In the genomic region with DNA sequence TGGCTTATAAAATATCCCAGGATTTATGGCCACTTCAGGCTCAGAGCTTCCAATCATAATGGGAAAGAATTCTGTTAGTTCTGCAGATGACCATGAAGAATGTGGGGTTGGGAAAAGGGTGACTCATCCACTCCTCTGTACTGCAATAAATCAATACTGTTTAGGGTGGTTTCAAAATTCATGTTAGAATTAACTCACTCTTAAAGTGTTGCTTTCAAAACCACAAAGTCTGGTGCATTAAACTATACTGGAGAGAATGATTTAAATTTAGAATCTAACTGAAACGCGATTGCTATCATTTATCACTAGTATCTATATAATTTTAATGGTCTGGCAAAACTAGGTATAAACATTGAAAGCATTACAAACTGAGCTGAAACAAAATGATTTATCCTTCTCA, we compare ENCODE assay signal across 1 cellular context.
A peak's percentile ranks its signal among the peaks of the same experiment; 100 is the strongest.
TF ChIP-seq lines count a peak whose summit lies in the region.

No MANE protein-coding gene starts in this region.

TF ChIP-seq in HEK293, 187 proteins besides CTCF, POLR2A, EP300 and RAD21 (continued from another document and continues in another):
- TF ChIP-seq EGR2 (tag by site-specific recombination; IDR thresholded peaks at IDR 0.05; ENCODE audit: low read depth) (peak; percentile 24; the same call in 1 of the 2 replicates), WT1 (tag by site-specific recombination; IDR thresholded peaks at IDR 0.05) (peak; percentile 73), ZFP3 (tag by site-specific recombination; IDR thresholded peaks at IDR 0.05; ENCODE audit: low read depth) (no peak), ZNF311 (tag by site-specific recombination; IDR thresholded peaks at IDR 0.05; ENCODE audit: borderline replicate concordance) (no peak), ZNF366 (tag by site-specific recombination; conservative IDR thresholded peaks at IDR 0.05) (peak; percentile 76; the same call in 1 of the 2 replicates), ZNF548 (tag by site-specific recombination; IDR thresholded peaks at IDR 0.05) (no peak), ZNF785 (tag by site-specific recombination; IDR thresholded peaks at IDR 0.05) (no peak), ZNF521 (tag by site-specific recombination; IDR thresholded peaks at IDR 0.05) (no peak), ZNF394 (tag by site-specific recombination; IDR thresholded peaks at IDR 0.05; ENCODE audit: borderline replicate concordance) (0 out of 2 replicates have a peak, but pooled peaks have one; percentile 17), KLF8 (tag by site-specific recombination; IDR thresholded peaks at IDR 0.05) (no peak), ZNF121 (tag by site-specific recombination; IDR thresholded peaks at IDR 0.05) (no peak), ZNF707 (tag by site-specific recombination; IDR thresholded peaks at IDR 0.05) (no peak), ZBTB7A (tag by site-specific recombination; IDR thresholded peaks at IDR 0.05; ENCODE audit: low read depth) (no peak), ZNF2 (tag by site-specific recombination; IDR thresholded peaks at IDR 0.05) (0 out of 2 replicates have a peak, but pooled peaks have one; percentile 20), ZNF350 (tag by site-specific recombination; IDR thresholded peaks at IDR 0.05) (no peak), ZNF621 (tag by site-specific recombination; IDR thresholded peaks at IDR 0.05) (no peak), ZNF791 (tag by site-specific recombination; IDR thresholded peaks at IDR 0.05) (no peak), ZXDB (tag by site-specific recombination; IDR thresholded peaks at IDR 0.05) (peak; percentile 67; the same call in 1 of the 2 replicates), ZNF558 (tag by site-specific recombination; IDR thresholded peaks at IDR 0.05) (0 out of 2 replicates have a peak, but pooled peaks have one; percentile 54), ZNF174 (tag by site-specific recombination; IDR thresholded peaks at IDR 0.05) (no peak), ZBTB6 (tag by site-specific recombination; IDR thresholded peaks at IDR 0.05) (no peak), ZNF155 (tag by site-specific recombination; IDR thresholded peaks at IDR 0.05) (no peak), ZBTB44 (tag by site-specific recombination; IDR thresholded peaks at IDR 0.05) (peak; percentile 37; the same call in 1 of the 2 replicates), BCL11B (tag by site-specific recombination; IDR thresholded peaks at IDR 0.05; ENCODE audit: low read depth) (no peak), KLF1 (tag by site-specific recombination; IDR thresholded peaks at IDR 0.05) (no peak), ZNF473 (tag by site-specific recombination; IDR thresholded peaks at IDR 0.05) (no peak), MYNN (tag by site-specific recombination; IDR thresholded peaks at IDR 0.05; ENCODE audit: borderline replicate concordance) (no peak), ZNF16 (tag by site-specific recombination; IDR thresholded peaks at IDR 0.05; ENCODE audit: low read depth) (no peak), ZFP69B (tag by site-specific recombination; IDR thresholded peaks at IDR 0.05) (no peak; the same call in 1 of the 2 replicates), ZNF747 (tag by site-specific recombination; IDR thresholded peaks at IDR 0.05) (no peak), ZBTB26 (tag by site-specific recombination; optimal IDR thresholded peaks at IDR 0.05) (no peak), ZNF664 (tag by site-specific recombination; IDR thresholded peaks at IDR 0.05) (no peak), ZBTB21 (tag by site-specific recombination; IDR thresholded peaks at IDR 0.05) (0 out of 2 replicates have a peak, but pooled peaks have one; percentile 21), GLIS2 (tag by site-specific recombination; IDR thresholded peaks at IDR 0.05) (no peak), ZNF148 (tag by site-specific recombination; IDR thresholded peaks at IDR 0.05; ENCODE audit: borderline replicate concordance) (no peak), ZSCAN4 (tag by site-specific recombination; IDR thresholded peaks at IDR 0.05) (no peak), ZNF302 (tag by site-specific recombination; IDR thresholded peaks at IDR 0.05; ENCODE audit: low read depth) (no peak)
- TF ChIP-seq, protein P1, sequence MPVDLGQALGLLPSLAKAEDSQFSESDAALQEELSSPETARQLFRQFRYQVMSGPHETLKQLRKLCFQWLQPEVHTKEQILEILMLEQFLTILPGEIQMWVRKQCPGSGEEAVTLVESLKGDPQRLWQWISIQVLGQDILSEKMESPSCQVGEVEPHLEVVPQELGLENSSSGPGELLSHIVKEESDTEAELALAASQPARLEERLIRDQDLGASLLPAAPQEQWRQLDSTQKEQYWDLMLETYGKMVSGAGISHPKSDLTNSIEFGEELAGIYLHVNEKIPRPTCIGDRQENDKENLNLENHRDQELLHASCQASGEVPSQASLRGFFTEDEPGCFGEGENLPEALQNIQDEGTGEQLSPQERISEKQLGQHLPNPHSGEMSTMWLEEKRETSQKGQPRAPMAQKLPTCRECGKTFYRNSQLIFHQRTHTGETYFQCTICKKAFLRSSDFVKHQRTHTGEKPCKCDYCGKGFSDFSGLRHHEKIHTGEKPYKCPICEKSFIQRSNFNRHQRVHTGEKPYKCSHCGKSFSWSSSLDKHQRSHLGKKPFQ (tag by site-specific recombination; IDR thresholded peaks at IDR 0.05) = no peak
- TF ChIP-seq, protein P2, sequence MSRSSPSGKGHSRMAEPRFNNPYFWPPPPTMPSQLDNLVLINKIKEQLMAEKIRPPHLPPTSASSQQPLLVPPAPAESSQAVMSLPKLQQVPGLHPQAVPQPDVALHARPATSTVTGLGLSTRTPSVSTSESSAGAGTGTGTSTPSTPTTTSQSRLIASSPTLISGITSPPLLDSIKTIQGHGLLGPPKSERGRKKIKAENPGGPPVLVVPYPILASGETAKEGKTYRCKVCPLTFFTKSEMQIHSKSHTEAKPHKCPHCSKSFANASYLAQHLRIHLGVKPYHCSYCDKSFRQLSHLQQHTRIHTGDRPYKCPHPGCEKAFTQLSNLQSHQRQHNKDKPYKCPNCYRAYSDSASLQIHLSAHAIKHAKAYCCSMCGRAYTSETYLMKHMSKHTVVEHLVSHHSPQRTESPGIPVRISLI (tag by site-specific recombination; IDR thresholded peaks at IDR 0.05) = no peak
- TF ChIP-seq, protein P3, sequence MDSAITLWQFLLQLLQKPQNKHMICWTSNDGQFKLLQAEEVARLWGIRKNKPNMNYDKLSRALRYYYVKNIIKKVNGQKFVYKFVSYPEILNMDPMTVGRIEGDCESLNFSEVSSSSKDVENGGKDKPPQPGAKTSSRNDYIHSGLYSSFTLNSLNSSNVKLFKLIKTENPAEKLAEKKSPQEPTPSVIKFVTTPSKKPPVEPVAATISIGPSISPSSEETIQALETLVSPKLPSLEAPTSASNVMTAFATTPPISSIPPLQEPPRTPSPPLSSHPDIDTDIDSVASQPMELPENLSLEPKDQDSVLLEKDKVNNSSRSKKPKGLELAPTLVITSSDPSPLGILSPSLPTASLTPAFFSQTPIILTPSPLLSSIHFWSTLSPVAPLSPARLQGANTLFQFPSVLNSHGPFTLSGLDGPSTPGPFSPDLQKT (IDR thresholded peaks at IDR 0.05; ENCODE audit: borderline replicate concordance, low read depth, low read length) = no peak
- TF ChIP-seq, protein P4, sequence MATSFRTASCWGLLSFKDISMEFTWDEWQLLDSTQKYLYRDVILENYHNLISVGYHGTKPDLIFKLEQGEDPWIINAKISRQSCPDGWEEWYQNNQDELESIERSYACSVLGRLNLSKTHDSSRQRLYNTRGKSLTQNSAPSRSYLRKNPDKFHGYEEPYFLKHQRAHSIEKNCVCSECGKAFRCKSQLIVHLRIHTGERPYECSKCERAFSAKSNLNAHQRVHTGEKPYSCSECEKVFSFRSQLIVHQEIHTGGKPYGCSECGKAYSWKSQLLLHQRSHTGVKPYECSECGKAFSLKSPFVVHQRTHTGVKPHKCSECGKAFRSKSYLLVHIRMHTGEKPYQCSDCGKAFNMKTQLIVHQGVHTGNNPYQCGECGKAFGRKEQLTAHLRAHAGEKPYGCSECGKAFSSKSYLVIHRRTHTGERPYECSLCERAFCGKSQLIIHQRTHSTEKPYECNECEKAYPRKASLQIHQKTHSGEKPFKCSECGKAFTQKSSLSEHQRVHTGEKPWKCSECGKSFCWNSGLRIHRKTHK (tag by site-specific recombination; IDR thresholded peaks at IDR 0.05) = no peak
- TF ChIP-seq, protein P5, sequence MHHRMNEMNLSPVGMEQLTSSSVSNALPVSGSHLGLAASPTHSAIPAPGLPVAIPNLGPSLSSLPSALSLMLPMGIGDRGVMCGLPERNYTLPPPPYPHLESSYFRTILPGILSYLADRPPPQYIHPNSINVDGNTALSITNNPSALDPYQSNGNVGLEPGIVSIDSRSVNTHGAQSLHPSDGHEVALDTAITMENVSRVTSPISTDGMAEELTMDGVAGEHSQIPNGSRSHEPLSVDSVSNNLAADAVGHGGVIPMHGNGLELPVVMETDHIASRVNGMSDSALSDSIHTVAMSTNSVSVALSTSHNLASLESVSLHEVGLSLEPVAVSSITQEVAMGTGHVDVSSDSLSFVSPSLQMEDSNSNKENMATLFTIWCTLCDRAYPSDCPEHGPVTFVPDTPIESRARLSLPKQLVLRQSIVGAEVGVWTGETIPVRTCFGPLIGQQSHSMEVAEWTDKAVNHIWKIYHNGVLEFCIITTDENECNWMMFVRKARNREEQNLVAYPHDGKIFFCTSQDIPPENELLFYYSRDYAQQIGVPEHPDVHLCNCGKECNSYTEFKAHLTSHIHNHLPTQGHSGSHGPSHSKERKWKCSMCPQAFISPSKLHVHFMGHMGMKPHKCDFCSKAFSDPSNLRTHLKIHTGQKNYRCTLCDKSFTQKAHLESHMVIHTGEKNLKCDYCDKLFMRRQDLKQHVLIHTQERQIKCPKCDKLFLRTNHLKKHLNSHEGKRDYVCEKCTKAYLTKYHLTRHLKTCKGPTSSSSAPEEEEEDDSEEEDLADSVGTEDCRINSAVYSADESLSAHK (tag by site-specific recombination; IDR thresholded peaks at IDR 0.05) = peak; percentile 63
- TF ChIP-seq, protein P6, sequence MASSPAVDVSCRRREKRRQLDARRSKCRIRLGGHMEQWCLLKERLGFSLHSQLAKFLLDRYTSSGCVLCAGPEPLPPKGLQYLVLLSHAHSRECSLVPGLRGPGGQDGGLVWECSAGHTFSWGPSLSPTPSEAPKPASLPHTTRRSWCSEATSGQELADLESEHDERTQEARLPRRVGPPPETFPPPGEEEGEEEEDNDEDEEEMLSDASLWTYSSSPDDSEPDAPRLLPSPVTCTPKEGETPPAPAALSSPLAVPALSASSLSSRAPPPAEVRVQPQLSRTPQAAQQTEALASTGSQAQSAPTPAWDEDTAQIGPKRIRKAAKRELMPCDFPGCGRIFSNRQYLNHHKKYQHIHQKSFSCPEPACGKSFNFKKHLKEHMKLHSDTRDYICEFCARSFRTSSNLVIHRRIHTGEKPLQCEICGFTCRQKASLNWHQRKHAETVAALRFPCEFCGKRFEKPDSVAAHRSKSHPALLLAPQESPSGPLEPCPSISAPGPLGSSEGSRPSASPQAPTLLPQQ (tag by site-specific recombination; IDR thresholded peaks at IDR 0.05) = no peak
